Comparison of ENCODE assay signal across 9 cellular contexts in genomic region chr20:17613328-17614175, GRCh38. TPM values are rescaled to one million over a fixed set of nuclear protein-coding genes. Genes with fewer than 3 reads are reported as not detected.
A peak's percentile ranks its signal among the peaks of the same experiment; 100 is the strongest.
DNase-seq lines count a peak whose midpoint lies in the region; TF ChIP-seq lines count a peak whose summit lies in the region.
"Had no signal": no experiment of that assay in that cellular context is flagged by ENCODE, and none has a peak within 500 bp of the region (broad histone marks: within the 10 kb centered on the region; RNA-seq: fewer than 3 reads in every experiment).

No MANE protein-coding gene starts in this region.

- H3K36me3 ChIP-seq in H7 (replicated peaks; ENCODE audit: control insufficient read depth, insufficient read depth, low read length) (peaks cover 13% of the 10 kb centered on the region), smooth muscle cell (ENCODE audit: low read depth) (no peaks in the 10 kb centered on the region)

- no peak for TF ChIP-seq CTCF in smooth muscle cell (IDR thresholded peaks at IDR 0.05; ENCODE audit: borderline replicate concordance, insufficient read depth, poor library complexity, severe bottlenecking)

- no peak overlapping the region for H2AFZ ChIP-seq in smooth muscle cell (ENCODE audit: low read depth)

- H4K20me1 ChIP-seq in smooth muscle cell (ENCODE audit: low read depth): peaks cover 99% of the 10 kb centered on the region

- no peaks in the 10 kb centered on the region for H3K27me3 ChIP-seq in H7 (ENCODE audit: control insufficient read depth, insufficient read depth, low read length)
- H3K27me3 ChIP-seq in smooth muscle cell (ENCODE audit: low read depth): no peaks in the 10 kb centered on the region

- peak overlapping the region; percentile 73 for H3K27ac ChIP-seq in smooth muscle cell (ENCODE audit: low read depth)

- no peak overlapping the region for H3K4me2 ChIP-seq in smooth muscle cell

- H3K4me3 ChIP-seq in H7 (ENCODE audit: insufficient read depth, low read depth, low read length) (no peak overlapping the region), smooth muscle cell (no peak overlapping the region)

- H3K4me1 ChIP-seq in smooth muscle cell (ENCODE audit: low read depth): no peaks in the 10 kb centered on the region

- H3K9me3 ChIP-seq in smooth muscle cell (replicated peaks; ENCODE audit: low read depth): no peaks in the 10 kb centered on the region

- no peaks in the 10 kb centered on the region for H3K79me2 ChIP-seq in smooth muscle cell (ENCODE audit: low read depth)

- 82% methylated on average over 40 of the region's 40 CpGs for WGBS in smooth muscle cell (ENCODE audit: low lambda C conversion rate)

- DNase-seq in H7: peak; percentile 41
- DNase-seq in activated CD8-positive, alpha-beta memory T cell treated with anti-CD3 and anti-CD28 coated beads, Interleukin-2, amount 50 U/mL, for 48 hours: peak; percentile 50
- peak; percentile 22 for DNase-seq in kidney tubule cell (ENCODE audit: low spot score)
- DNase-seq in smooth muscle cell (lab: John Stamatoyannopoulos, UW; ENCODE audit: unreplicated experiment): no peak
- no peak for DNase-seq in Kasumi-1 (lab: John Stamatoyannopoulos, UW)
- no peak for DNase-seq in kidney glomerular epithelial cell (lab: John Stamatoyannopoulos, UW)
- no peak for DNase-seq in NCI-H187 treated with DMSO at 0.1 percent for 48 hours (lab: John Stamatoyannopoulos, UW)
- DNase-seq in 8988T: no peak
- DNase-seq: MM.1S had no signal

- no peak overlapping the region for H3K9ac ChIP-seq in smooth muscle cell (ENCODE audit: low read depth)

- peaks cover 54% of the 10 kb centered on the region for H3F3A ChIP-seq in smooth muscle cell (ENCODE audit: low read depth)

RNA-seq across cellular contexts. Expression of gene DSTN, which starts 43.7 kb away (rescaled TPM):
- total RNA-seq in H7 (2014; rRNA removed; shearing (Covaris generic)): 112 and 126 TPM in 2 replicates
- 486 and 582 TPM in 2 replicates for total RNA-seq in smooth muscle cell
- polyA plus RNA-seq in smooth muscle cell: 534 and 559 TPM in 2 replicates

Comparison
In these comparisons a context has a peak if more than half of its experiments do, and no peak if none do; other contexts are left out.
1. DNase-seq: peak in H7 (single experiment), activated CD8-positive, alpha-beta memory T cell treated with anti-CD3 and anti-CD28 coated beads, Interleukin-2, amount 50 U/mL, for 48 hours (single experiment) and kidney tubule cell (single experiment); none in smooth muscle cell (single experiment), Kasumi-1 (0 of 2), kidney glomerular epithelial cell (single experiment), NCI-H187 treated with DMSO at 0.1 percent for 48 hours (single experiment) and 8988T (single experiment).